Comparison of ENCODE assay signal across 1 cellular context in genomic region chr12:24596768-24597388, GRCh38.
TF ChIP-seq lines count a peak whose summit lies in the region.

No MANE protein-coding gene starts in this region.

TF ChIP-seq in GM23338, 12 proteins besides CTCF, POLR2A, EP300 and RAD21 (continued from another document):
- TF ChIP-seq ZNF462 (CRISPR knock-in tag; IDR thresholded peaks at IDR 0.05) (no peak), ETS1 (IDR thresholded peaks at IDR 0.05) (no peak), EZH2 (IDR thresholded peaks at IDR 0.05; ENCODE audit: low read depth, unreplicated experiment) (no peak), ZNF114 (CRISPR knock-in tag; IDR thresholded peaks at IDR 0.05) (no peak), CREB1 (CRISPR knock-in tag; IDR thresholded peaks at IDR 0.05; ENCODE audit: low read depth) (no peak)
TF ChIP-seq in GM23338: peak in this region for 0.
